ENCODE assay signal across 24 cellular contexts in the genomic region with DNA sequence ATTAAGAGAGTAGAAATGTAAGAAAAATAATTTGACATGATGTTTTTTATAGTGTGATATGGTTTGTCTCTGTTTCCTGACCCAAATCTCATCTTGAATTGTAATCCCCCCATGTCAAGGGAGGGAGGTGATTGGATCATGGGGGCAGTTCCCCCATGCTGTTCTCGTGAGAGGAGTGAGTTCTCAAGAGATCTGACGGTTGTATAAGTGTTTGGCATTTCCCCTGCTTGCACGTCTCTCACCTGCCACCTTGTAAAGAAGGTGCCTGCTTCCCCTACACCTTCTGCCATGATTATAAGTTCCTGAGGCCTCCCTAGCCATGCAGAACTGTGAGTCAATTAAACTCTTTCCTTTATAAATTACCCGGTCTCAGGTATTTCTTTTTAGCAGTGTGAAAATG. TPM values are rescaled to one million over a fixed set of nuclear protein-coding genes. Genes with fewer than 3 reads are reported as not detected.
"Had no signal": no experiment of that assay in that cellular context is flagged by ENCODE, and none has a peak within 500 bp of the region (broad histone marks: within the 10 kb centered on the region; RNA-seq: fewer than 3 reads in every experiment).

No MANE protein-coding gene starts in this region.

- H3K4me2 ChIP-seq: KMS-11 had no signal

- H3K9ac ChIP-seq: KMS-11 had no signal

- DNase-seq: IMR-90, Kasumi-1, MM.1S, NCI-H1092 treated with DMSO at 0.1 percent for 48 hours, NCI-H146, NCI-H1694 treated with DMSO at 0.1 percent for 48 hours, NCI-H1930, NCI-H2081, NCI-H2227 treated with DMSO at 0.1 percent for 48 hours, NCI-H524, NCI-H526 treated with DMSO at 0.1 percent for 48 hours, NCI-H774, PC-3, SHP77 had no signal

- H3K27ac ChIP-seq: KMS-11, RWPE1 had no signal

- FAIRE-seq: HepG2 had no signal

- ATAC-seq: HepG2, Panc1, PC-3 had no signal

RNA-seq across cellular contexts. Expression of gene EXOC1L, which starts 34.8 kb away (rescaled TPM):
- total RNA-seq: HepG2; HT1080; IMR-90; M059J; NCI-H460; OCI-LY7; PC-3; SK-MEL-5; T-helper 1 cell treated with Interleukin-12 subunit alpha and Interleukin-12 subunit beta and Interleukin-4 antibody, amounts not matched to agents 30 ng/mL and 1 ng/mL, for 36 hours had no signal
- polyA plus RNA-seq: HepG2, IMR-90 had no signal
